8 cellular contexts compared by ENCODE assay signal in the genomic region with DNA sequence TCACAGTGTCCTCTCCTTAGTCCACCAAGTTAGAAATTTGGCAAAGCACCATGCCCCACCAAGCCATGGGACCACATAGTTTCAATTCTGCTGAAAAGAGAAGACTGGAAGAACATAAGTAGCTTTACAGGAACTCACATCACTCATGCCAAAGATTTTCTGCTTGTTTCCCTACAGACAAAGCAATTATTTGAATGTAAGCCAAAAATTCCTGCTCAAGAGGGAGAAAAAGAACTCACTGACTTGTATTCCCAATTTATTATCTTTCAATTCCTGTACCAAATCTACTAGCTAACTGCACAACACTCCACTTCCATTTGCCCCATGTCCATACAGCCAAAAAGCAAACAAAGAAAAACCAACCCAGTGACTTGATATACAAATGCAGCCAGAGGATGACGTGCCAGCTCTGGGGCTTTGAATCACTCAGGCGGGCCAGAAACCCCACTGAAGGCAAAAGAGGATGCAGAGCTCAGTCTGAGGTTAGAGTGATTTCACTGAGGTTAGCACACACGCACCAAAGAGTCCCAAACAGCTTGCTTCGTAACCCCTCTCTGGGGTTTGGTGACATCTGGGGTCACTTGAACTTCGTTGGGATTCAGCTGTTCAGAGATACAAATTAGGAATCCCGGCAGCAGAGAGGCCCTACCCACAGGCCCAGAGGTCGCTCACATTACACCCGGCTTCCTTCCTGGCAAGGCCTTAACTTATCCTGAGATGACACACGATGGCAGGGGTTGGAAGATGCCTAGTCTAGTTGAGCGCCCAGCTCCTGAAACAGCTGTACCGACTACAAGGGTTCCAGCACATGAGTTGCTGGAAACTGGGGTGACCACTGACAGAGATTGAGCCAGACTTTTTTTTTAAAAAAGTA. TPM values are rescaled to one million over a fixed set of nuclear protein-coding genes. Genes with fewer than 3 reads are reported as not detected.
A peak's percentile ranks its signal among the peaks of the same experiment; 100 is the strongest.
DNase-seq lines count a peak whose midpoint lies in the region; ATAC-seq lines count a peak whose summit lies in the region.

No MANE protein-coding gene starts in this region.

- H3K9me3 ChIP-seq in adipocyte (ENCODE audit: control insufficient read depth, low read length), result no peaks in the 10 kb centered on the region

- H3K9ac ChIP-seq in adipocyte (ENCODE audit: low read length), result peak overlapping the region; percentile 93

- no peaks in the 10 kb centered on the region for H3K9me3 Mint-ChIP-seq in immature natural killer cell

- H3K4me1 ChIP-seq in adipocyte (ENCODE audit: control insufficient read depth, insufficient read depth, low read length), result peaks cover 62% of the 10 kb centered on the region

- H3K4me3 ChIP-seq in adipocyte (ENCODE audit: low read length), result peak overlapping the region; percentile 94

- DNase-seq in NOMO-1 (lab: John Stamatoyannopoulos, UW; ENCODE audit: unreplicated experiment in 2 of 2) (peak; percentile 60 to 61), NOMO-1 treated with dmso at 0.1 percent for 144 hours (lab: John Stamatoyannopoulos, UW; ENCODE audit: unreplicated experiment) (no peak), SKM-1 treated with dmso at 0.1 percent for 144 hours (lab: John Stamatoyannopoulos, UW; ENCODE audit: unreplicated experiment) (peak; percentile 60), adipocyte (ENCODE audit: low read depth) (peak; percentile 57), immature natural killer cell (peak; percentile 90 to 92 (median 91)), NCI-H2196 treated with DMSO at 0.1 percent for 48 hours (lab: John Stamatoyannopoulos, UW; ENCODE audit: unreplicated experiment) (no peak)
- peak; percentile 48 to 67 for DNase-seq in stimulated activated CD4-positive, alpha-beta T cell treated with anti-CD3 and anti-CD28 coated beads, Interleukin-1b, Interleukin-23, amount 100 ng/mL, for 4 hours (ENCODE audit: low read depth in 2 of 2)

- peak; percentile 41 for ATAC-seq in HG03039 (IDR thresholded peaks at IDR 0.05; ENCODE audit: unreplicated experiment)

- H3K27ac Mint-ChIP-seq in immature natural killer cell, result peak overlapping the region; percentile 91 to 98 (median 96)

- no peaks in the 10 kb centered on the region for H3K36me3 ChIP-seq in adipocyte (ENCODE audit: control insufficient read depth, insufficient read depth, low read length, severe bottlenecking)

- peak overlapping the region; percentile 81 to 98 (median 96) for H3K4me3 Mint-ChIP-seq in immature natural killer cell

- H3K36me3 Mint-ChIP-seq in immature natural killer cell, result peaks cover 0 to 4% (median 3%) of the 10 kb centered on the region in 3 donors

- H3K27me3 ChIP-seq in adipocyte (replicated peaks; ENCODE audit: control insufficient read depth, insufficient read depth, low read length), result no peaks in the 10 kb centered on the region

- peaks cover 22 to 28% (median 24%) of the 10 kb centered on the region in 3 donors for H3K27me3 Mint-ChIP-seq in immature natural killer cell (ENCODE audit: low read depth in 3 of 3)

- H3K4me1 Mint-ChIP-seq in immature natural killer cell, result peaks cover 87 to 88% of the 10 kb centered on the region in 2 donors

RNA-seq across cellular contexts. Expression of gene RFTN1, which starts 1.7 kb away (rescaled TPM):
- polyA plus RNA-seq in immature natural killer cell, result 100 to 1,000 TPM in 2 of 3 donors, 10 to 100 TPM in 1; 96.5 to 194 (median 109) TPM

Comparison
In these comparisons a context has a peak if more than half of its experiments do, and no peak if none do; other contexts are left out.
1. DNase-seq: peak in NOMO-1 (2 of 2), SKM-1 treated with dmso at 0.1 percent for 144 hours (single experiment), adipocyte (single experiment), immature natural killer cell (3 of 3) and stimulated activated CD4-positive, alpha-beta T cell treated with anti-CD3 and anti-CD28 coated beads, Interleukin-1b, Interleukin-23, amount 100 ng/mL, for 4 hours (2 of 2); none in NOMO-1 treated with dmso at 0.1 percent for 144 hours (single experiment) and NCI-H2196 treated with DMSO at 0.1 percent for 48 hours (single experiment).